9 cellular contexts compared by ENCODE assay signal in the genomic region with DNA sequence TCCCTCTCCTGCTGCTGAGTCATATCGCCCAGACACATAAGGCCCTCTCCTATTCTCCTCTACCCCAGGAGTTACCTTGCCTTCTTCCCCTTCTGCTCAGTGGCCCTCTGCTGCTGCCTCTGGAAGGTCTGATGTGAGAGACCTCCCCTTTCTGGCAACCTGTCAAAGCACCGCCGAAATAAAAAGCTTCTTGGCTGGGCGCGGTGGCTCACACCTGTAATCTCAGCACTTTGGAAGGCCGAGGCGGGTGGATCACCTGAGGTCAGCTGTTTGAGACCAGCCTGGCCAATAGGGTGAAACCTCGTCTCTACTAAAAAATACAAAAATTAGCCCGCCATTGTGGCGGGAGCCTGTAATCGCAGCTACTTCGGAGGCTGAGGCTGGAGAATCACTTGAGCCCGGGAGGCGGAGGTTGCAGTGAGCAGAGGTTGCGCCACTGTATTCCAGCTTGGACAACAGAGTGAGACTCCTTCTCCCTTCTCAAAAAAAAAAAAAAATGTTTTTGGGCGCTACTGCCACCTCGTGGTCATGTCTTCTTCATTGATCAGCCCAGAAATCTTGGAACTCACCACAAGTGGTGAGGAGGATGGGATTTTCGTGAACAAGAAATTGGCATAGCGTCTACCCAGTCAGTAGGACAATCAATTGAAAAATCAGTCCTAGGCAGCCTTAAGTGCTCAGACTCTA. TPM values are rescaled to one million over a fixed set of nuclear protein-coding genes. Genes with fewer than 3 reads are reported as not detected.
DNase-seq lines count a peak whose midpoint lies in the region; ATAC-seq and TF ChIP-seq lines count a peak whose summit lies in the region.
"Had no signal": no experiment of that assay in that cellular context is flagged by ENCODE, and none has a peak within 500 bp of the region (broad histone marks: within the 10 kb centered on the region; RNA-seq: fewer than 3 reads in every experiment).

No MANE protein-coding gene starts in this region.

- peak; percentile 47 for TF ChIP-seq CTCF in CD14-positive monocyte (IDR thresholded peaks at IDR 0.05)
- peak; percentile 38 for TF ChIP-seq CTCF in GM13976 (IDR thresholded peaks at IDR 0.05; ENCODE audit: borderline replicate concordance, control extremely low read depth, extremely low read depth, insufficient read depth, missing control alignments)
- TF ChIP-seq CTCF in colonic mucosa (IDR thresholded peaks at IDR 0.05): peak; percentile 42
- TF ChIP-seq CTCF in neural progenitor cell (IDR thresholded peaks at IDR 0.05): peak; percentile 36

- H3K9me3 Mint-ChIP-seq in CD14-positive monocyte (no peaks in the 10 kb centered on the region), neural progenitor cell (peaks cover 10% of the 10 kb centered on the region)

- H3K36me3 Mint-ChIP-seq in CD14-positive monocyte: no peaks in the 10 kb centered on the region
- H3K36me3 Mint-ChIP-seq in neural progenitor cell: no peaks in the 10 kb centered on the region

- H2AFZ ChIP-seq in neural progenitor cell (replicated peaks): no peak overlapping the region

- no peak overlapping the region for H3K4me2 ChIP-seq in neural progenitor cell

- no peaks in the 10 kb centered on the region for H4K20me1 ChIP-seq in neural progenitor cell (ENCODE audit: low read depth)

- H3K27ac Mint-ChIP-seq in CD14-positive monocyte (no peak overlapping the region), neural progenitor cell (no peak overlapping the region)

- H3K36me3 ChIP-seq in colonic mucosa (no peaks in the 10 kb centered on the region), neural progenitor cell (no peaks in the 10 kb centered on the region)

- no peaks in the 10 kb centered on the region for H3K79me2 ChIP-seq in neural progenitor cell (ENCODE audit: low read depth)

- H3K27me3 ChIP-seq in colonic mucosa: no peaks in the 10 kb centered on the region
- no peaks in the 10 kb centered on the region for H3K27me3 ChIP-seq in neural progenitor cell

- H3K9ac ChIP-seq in colonic mucosa (ENCODE audit: low read depth in 2 of 2, low read length in 2 of 2) (no peak overlapping the region), neural progenitor cell (no peak overlapping the region)

- H3K4me1 Mint-ChIP-seq in CD14-positive monocyte: peaks cover 5% of the 10 kb centered on the region
- no peaks in the 10 kb centered on the region for H3K4me1 Mint-ChIP-seq in neural progenitor cell

- no peaks in the 10 kb centered on the region for H3F3A ChIP-seq in neural progenitor cell (ENCODE audit: low read depth)

- H3K4me3 Mint-ChIP-seq in CD14-positive monocyte (no peak overlapping the region), neural progenitor cell (no peak overlapping the region)

- H3K27ac ChIP-seq in colonic mucosa (no peak overlapping the region), neural progenitor cell (no peak overlapping the region)
- H3K27ac ChIP-seq: epithelial cell of prostate had no signal

- DNase-seq in CD14-positive monocyte (ENCODE audit: low spot score): no peak
- DNase-seq in GM13976 (ENCODE audit: low spot score): no peak
- peak; percentile 3 for DNase-seq in NCI-H345 treated with DMSO at 0.1 percent for 48 hours (lab: John Stamatoyannopoulos, UW; ENCODE audit: unreplicated experiment)
- peak; percentile 26 for DNase-seq in colonic mucosa
- no peak for DNase-seq in neural progenitor cell (ENCODE audit: low spot score)

- intact Hi-C loops in CD14-positive monocyte (cut with micrococcal nuclease): loop anchor here in 1 of 2 donors (10.0 kb wide), 1 partner anchor 324 kb away; the partner anchor contains the start of gene ZXDB
- intact Hi-C loops in colonic mucosa (cut with DNase I): no loop called here

- no peak overlapping the region for H3K4me3 ChIP-seq in colonic mucosa
- H3K4me3 ChIP-seq in neural progenitor cell: no peak overlapping the region

- H3K27me3 Mint-ChIP-seq in CD14-positive monocyte (ENCODE audit: low read depth in 3 of 3): peaks cover 0 to 3% (median 0%) of the 10 kb centered on the region in 3 donors
- H3K27me3 Mint-ChIP-seq in neural progenitor cell (ENCODE audit: insufficient read depth, low read depth): no peaks in the 10 kb centered on the region

- H3K4me1 ChIP-seq in colonic mucosa (no peaks in the 10 kb centered on the region), neural progenitor cell (no peaks in the 10 kb centered on the region)

- H3K9me3 ChIP-seq in colonic mucosa (no peaks in the 10 kb centered on the region), neural progenitor cell (ENCODE audit: low read depth) (no peaks in the 10 kb centered on the region)

- ATAC-seq in HG02759 (IDR thresholded peaks at IDR 0.05; ENCODE audit: unreplicated experiment) (no peak), GM21529 (IDR thresholded peaks at IDR 0.05; ENCODE audit: unreplicated experiment) (no peak), GM21717 (IDR thresholded peaks at IDR 0.05; ENCODE audit: unreplicated experiment) (no peak)

- in situ Hi-C loops in GM13976 (cut with MboI; ENCODE audit: low sequenced_read_pairs, unreplicated experiment): loop anchor here (25.0 kb wide), 2 partner anchors 332 to 1132 kb away; partner anchors contain the start of gene ZXDB

RNA-seq across cellular contexts. Expression of gene ZXDA, which starts 8.6 kb away (rescaled TPM):
- 1 to 10 TPM in 1 of 2 donors, under 1 TPM in 1; 0.89 to 1.0 TPM for polyA plus RNA-seq in CD14-positive monocyte
- total RNA-seq in colonic mucosa (1 to 10 TPM; 2.4 to 3.8 TPM), neural progenitor cell (ENCODE audit: low replicate concordance) (not detected in 2 replicates)

Comparison
In these comparisons a context has a peak if more than half of its experiments do, and no peak if none do; other contexts are left out.
1. DNase-seq: peak in NCI-H345 treated with DMSO at 0.1 percent for 48 hours (single experiment) and colonic mucosa (single experiment); none in CD14-positive monocyte (single experiment), GM13976 (single experiment) and neural progenitor cell (single experiment).
2. Peak in every context shown above with its lines, with median percentiles within 50 percentile points of each other: CTCF ChIP-seq.